ENCODE assay signal across 22 cellular contexts in genomic region chr11:2576116-2576515, GRCh38.
DNase-seq lines count a peak whose midpoint lies in the region; ATAC-seq and TF ChIP-seq lines count a peak whose summit lies in the region.
"Had no signal": no experiment of that assay in that cellular context is flagged by ENCODE, and none has a peak within 500 bp of the region (broad histone marks: within the 10 kb centered on the region; RNA-seq: fewer than 3 reads in every experiment).

No MANE protein-coding gene starts in this region.

- no peak for TF ChIP-seq CTCF in upper lobe of right lung (IDR thresholded peaks at IDR 0.05)

- no peak overlapping the region for H3K4me3 ChIP-seq in upper lobe of right lung
- H3K4me3 ChIP-seq: cardiac muscle cell, gastrocnemius medialis, GM23338, sigmoid colon, thyroid gland had no signal

- H3K9me3 Mint-ChIP-seq in natural killer cell treated with Interleukin-12 subunit alpha and Interleukin-12 subunit beta and Interleukin-15 and Interleukin-18, amount 100 ng/mL, for 72 hours: no peaks in the 10 kb centered on the region
- H3K9me3 Mint-ChIP-seq: activated T-helper 1 cell treated with anti-CD3 and anti-CD28 coated beads, Interleukin-12 subunit alpha, Interleukin-12 subunit beta, Interleukin-2, Interleukin-4 antibody, amounts not matched to agents 30 ng/mL and 10 ng/mL and 1 ng/mL, durations not matched to agents 14 hours and 24 hours and 36 hours; CD4-positive, alpha-beta T cell; GM23338; IgD-negative memory B cell; stimulated activated memory B cell treated with anti-CD40 and anti-IgM and Interleukin-4, amounts not matched to agents 10 μg/mL and 1 μg/mL and 100 μg/mL, for 72 hours had no signal

- H3K27me3 ChIP-seq in upper lobe of right lung: no peaks in the 10 kb centered on the region
- H3K27me3 ChIP-seq: cardiac muscle cell, gastrocnemius medialis, sigmoid colon, thyroid gland had no signal

- H3K36me3 Mint-ChIP-seq in natural killer cell treated with Interleukin-12 subunit alpha and Interleukin-12 subunit beta and Interleukin-15 and Interleukin-18, amount 100 ng/mL, for 72 hours: no peaks in the 10 kb centered on the region
- H3K36me3 Mint-ChIP-seq: IgD-negative memory B cell; stimulated activated memory B cell treated with anti-CD40 and anti-IgM and Interleukin-4, amounts not matched to agents 10 μg/mL and 1 μg/mL and 100 μg/mL, for 72 hours had no signal

- H3K4me1 Mint-ChIP-seq in natural killer cell treated with Interleukin-12 subunit alpha and Interleukin-12 subunit beta and Interleukin-15 and Interleukin-18, amount 100 ng/mL, for 72 hours (ENCODE audit: low read depth in 2 of 2): no peaks in the 10 kb centered on the region
- H3K4me1 Mint-ChIP-seq: IgD-negative memory B cell; stimulated activated memory B cell treated with anti-CD40 and anti-IgM and Interleukin-4, amounts not matched to agents 10 μg/mL and 1 μg/mL and 100 μg/mL, for 72 hours had no signal

- H3K9me3 ChIP-seq in upper lobe of right lung: no peaks in the 10 kb centered on the region
- H3K9me3 ChIP-seq: gastrocnemius medialis, sigmoid colon, thyroid gland had no signal

- H3K27ac Mint-ChIP-seq in natural killer cell treated with Interleukin-12 subunit alpha and Interleukin-12 subunit beta and Interleukin-15 and Interleukin-18, amount 100 ng/mL, for 72 hours: no peak overlapping the region
- H3K27ac Mint-ChIP-seq: activated T-helper 1 cell treated with anti-CD3 and anti-CD28 coated beads, Interleukin-12 subunit alpha, Interleukin-12 subunit beta, Interleukin-2, Interleukin-4 antibody, amounts not matched to agents 30 ng/mL and 10 ng/mL and 1 ng/mL, durations not matched to agents 14 hours and 24 hours and 36 hours; CD4-positive, alpha-beta T cell; GM23338; IgD-negative memory B cell; stimulated activated memory B cell treated with anti-CD40 and anti-IgM and Interleukin-4, amounts not matched to agents 10 μg/mL and 1 μg/mL and 100 μg/mL, for 72 hours had no signal

- intact Hi-C loops in cardiac septum (cut with DNase I): no loop called here
- intact Hi-C loops in left cardiac atrium (cut with DNase I): no loop called here
- intact Hi-C loops in head of caudate nucleus (cut with DNase I): no loop called here
- intact Hi-C loops in upper lobe of right lung (cut with DNase I): no loop called here

- DNase-seq in cardiac septum (ENCODE audit: low spot score) (peak; percentile 67), left cardiac atrium (no peak), head of caudate nucleus (peak in 26 of 42 donors; percentile 1 to 39 (median 9)), upper lobe of right lung (peak; percentile 53), COLO829 (ENCODE audit: low spot score) (no peak), EL (no peak), NCI-H524 (lab: John Stamatoyannopoulos, UW) (no peak)
- DNase-seq in natural killer cell treated with Interleukin-12 subunit alpha and Interleukin-12 subunit beta and Interleukin-15 and Interleukin-18, amount 100 ng/mL, for 72 hours (ENCODE audit: low spot score): peak; percentile 34
- DNase-seq: DMS153, kidney glomerular epithelial cell, NCI-H526 treated with DMSO at 0.1 percent for 48 hours had no signal

- no peak overlapping the region for H3K27ac ChIP-seq in upper lobe of right lung
- H3K27ac ChIP-seq: cardiac muscle cell, gastrocnemius medialis, sigmoid colon, thyroid gland had no signal

- H3K4me3 Mint-ChIP-seq in natural killer cell treated with Interleukin-12 subunit alpha and Interleukin-12 subunit beta and Interleukin-15 and Interleukin-18, amount 100 ng/mL, for 72 hours: no peak overlapping the region
- H3K4me3 Mint-ChIP-seq: activated T-helper 1 cell treated with anti-CD3 and anti-CD28 coated beads, Interleukin-12 subunit alpha, Interleukin-12 subunit beta, Interleukin-2, Interleukin-4 antibody, amounts not matched to agents 30 ng/mL and 10 ng/mL and 1 ng/mL, durations not matched to agents 14 hours and 24 hours and 36 hours; CD4-positive, alpha-beta T cell; GM23338; IgD-negative memory B cell; stimulated activated memory B cell treated with anti-CD40 and anti-IgM and Interleukin-4, amounts not matched to agents 10 μg/mL and 1 μg/mL and 100 μg/mL, for 72 hours had no signal

- no peak for ATAC-seq in left cardiac atrium
- no peak for ATAC-seq in natural killer cell treated with Interleukin-12 subunit alpha and Interleukin-12 subunit beta and Interleukin-15 and Interleukin-18, amount 100 ng/mL, for 72 hours
- ATAC-seq in upper lobe of right lung: no peak
- ATAC-seq: activated CD4-positive, CD25-positive, alpha-beta regulatory T cell treated with anti-CD3 and anti-CD28 coated beads, Interleukin-2, amount 50 U/mL, for 24 hours; esophagus mucosa; gastrocnemius medialis; GM23338; stimulated activated memory B cell treated with anti-CD40 and anti-IgM and Interleukin-4, amounts not matched to agents 10 μg/mL and 1 μg/mL and 100 μg/mL, for 72 hours had no signal

- no peaks in the 10 kb centered on the region for H3K27me3 Mint-ChIP-seq in natural killer cell treated with Interleukin-12 subunit alpha and Interleukin-12 subunit beta and Interleukin-15 and Interleukin-18, amount 100 ng/mL, for 72 hours
- H3K27me3 Mint-ChIP-seq: CD4-positive, alpha-beta T cell; IgD-negative memory B cell; stimulated activated memory B cell treated with anti-CD40 and anti-IgM and Interleukin-4, amounts not matched to agents 10 μg/mL and 1 μg/mL and 100 μg/mL, for 72 hours had no signal

- H3K4me1 ChIP-seq in upper lobe of right lung: no peaks in the 10 kb centered on the region
- H3K4me1 ChIP-seq: gastrocnemius medialis, sigmoid colon, thyroid gland had no signal

- no peaks in the 10 kb centered on the region for H3K36me3 ChIP-seq in upper lobe of right lung
- H3K36me3 ChIP-seq: cardiac muscle cell, gastrocnemius medialis, sigmoid colon, thyroid gland had no signal

Comparison
In these comparisons a context has a peak if more than half of its experiments do, and no peak if none do; other contexts are left out.
1. DNase-seq: peak in cardiac septum (single experiment), head of caudate nucleus (26 of 42), natural killer cell treated with Interleukin-12 subunit alpha and Interleukin-12 subunit beta and Interleukin-15 and Interleukin-18, amount 100 ng/mL, for 72 hours (single experiment) and upper lobe of right lung (single experiment); none in left cardiac atrium (single experiment), COLO829 (single experiment), EL (single experiment) and NCI-H524 (0 of 2).